ENCODE assay signal across 8 cellular contexts in genomic region chr7:30285531-30286284, GRCh38. TPM values are rescaled to one million over a fixed set of nuclear protein-coding genes. Genes with fewer than 3 reads are reported as not detected.
A peak's percentile ranks its signal among the peaks of the same experiment; 100 is the strongest.
DNase-seq lines count a peak whose midpoint lies in the region; ATAC-seq, FAIRE-seq and TF ChIP-seq lines count a peak whose summit lies in the region.

No MANE protein-coding gene starts in this region.

- TF ChIP-seq POLR2A in GM12878 (IDR thresholded peaks at IDR 0.05; ENCODE audit: low read depth, low read length) = no peak; the same call in 1 of the 2 replicates

- H4K20me1 ChIP-seq in GM12878 (ENCODE audit: control insufficient read depth, insufficient read depth) = no peaks in the 10 kb centered on the region

- no peaks in the 10 kb centered on the region for H3K9me3 Mint-ChIP-seq in Caco-2 (ENCODE audit: unreplicated experiment)

- H3K27me3 Mint-ChIP-seq in Caco-2 (ENCODE audit: insufficient read depth, unreplicated experiment) = no peaks in the 10 kb centered on the region

- TF ChIP-seq RAD21 in GM12878 (IDR thresholded peaks at IDR 0.05; ENCODE audit: insufficient read depth, low read depth, low read length) = 0 out of 2 replicates have a peak, but pooled peaks have one; percentile 12

- no peaks in the 10 kb centered on the region for H3K9me3 ChIP-seq in Caco-2
- no peaks in the 10 kb centered on the region for H3K9me3 ChIP-seq in HUES6 (ENCODE audit: control insufficient read depth, insufficient read depth, low read depth, low read length)
- H3K9me3 ChIP-seq in GM12878 (replicated peaks; ENCODE audit: control insufficient read depth, insufficient read depth, low read length) = no peaks in the 10 kb centered on the region

- H3K36me3 Mint-ChIP-seq in Caco-2 (ENCODE audit: insufficient read depth, unreplicated experiment) = peaks cover 16% of the 10 kb centered on the region

- BruUV-seq in Caco-2 (replicated peaks; lab: Mats Ljungman, UMichigan) (no TSS peak), GM12878 (replicated peaks; lab: Mats Ljungman, UMichigan) (no TSS peak)

- FAIRE-seq in GM12878 (lab: Jason Lieb, UNC) = peak; percentile 68

- WGBS in GM12878 (ENCODE audit: insufficient coverage, insufficient replicate concordance, low lambda C conversion rate, missing lambda C conversion rate) = 1% methylated on average over 33 of the region's 79 CpGs

- POLR2A ChIA-PET in Caco-2 (lab: Charles Lee) (no interaction called here), GM12878 (lab: Charles Lee) (interaction anchor here (1.2 to 3.1 kb wide), 3 partner anchors 26 to 63 kb away, joined by 3 to 23 read pairs (median 4); no protein-coding TSS in a partner anchor)

- peak overlapping the region; percentile 87 for H3K4me3 ChIP-seq in Caco-2 (ENCODE audit: low read depth, low read length)
- peak overlapping the region; percentile 71 for H3K4me3 ChIP-seq in HUES6 (ENCODE audit: low read depth, low read length)
- peak overlapping the region; percentile 83 for H3K4me3 ChIP-seq in GM12878

- H3K27ac ChIP-seq in HUES6 (ENCODE audit: low read depth, low read length) = no peak overlapping the region
- H3K27ac ChIP-seq in GM12878 (ENCODE audit: control insufficient read depth, insufficient read depth) = peak overlapping the region; percentile 83

- CTCF ChIA-PET in Caco-2 (lab: Charles Lee) = no interaction called here
- CTCF ChIA-PET in GM12878 (lab: Yijun Ruan, JAX) = interaction anchor here (1.1 to 3.0 kb wide), 5 partner anchors 10 to 123 kb away, joined by 3 to 10 read pairs (median 4); no protein-coding TSS in a partner anchor

- H3K4me1 ChIP-seq in Caco-2 (peaks cover 18% of the 10 kb centered on the region), HUES6 (ENCODE audit: control insufficient read depth, insufficient read depth, low read length) (peaks cover 33% of the 10 kb centered on the region), GM12878 (ENCODE audit: control insufficient read depth, insufficient read depth, low read length) (peaks cover 11% of the 10 kb centered on the region)

- SMC1A ChIA-PET in GM12878 (lab: Charles Lee; ENCODE audit: uncharacterized antibody, unreplicated experiment) = interaction anchor here (1.0 to 1.6 kb wide), 6 partner anchors 37 to 123 kb away, joined by 3 to 6 read pairs (median 3); no protein-coding TSS in a partner anchor

- peak overlapping the region; percentile 95 for H3K4me2 ChIP-seq in GM12878 (ENCODE audit: control insufficient read depth, insufficient read depth)

- peak overlapping the region; percentile 80 for H3K27ac Mint-ChIP-seq in Caco-2 (ENCODE audit: unreplicated experiment)

- peaks cover 28% of the 10 kb centered on the region for H3K79me2 ChIP-seq in GM12878 (ENCODE audit: control insufficient read depth, insufficient read depth, low read length)

- H3K27me3 ChIP-seq in Caco-2 (replicated peaks; ENCODE audit: control insufficient read depth, insufficient read depth, low read length) = no peaks in the 10 kb centered on the region
- no peaks in the 10 kb centered on the region for H3K27me3 ChIP-seq in HUES6 (ENCODE audit: control insufficient read depth, insufficient read depth, low read length)
- no peaks in the 10 kb centered on the region for H3K27me3 ChIP-seq in GM12878 (replicated peaks in 1 of 2; ENCODE audit: control insufficient read depth in 2 of 2, insufficient read depth in 2 of 2, low read length in 1 of 2)

- TF ChIP-seq CTCF in Caco-2 (IDR thresholded peaks at IDR 0.05; ENCODE audit: insufficient read depth in 1 of 2, low read depth in 1 of 2, low read length in 1 of 2, severe bottlenecking in 1 of 2, unreplicated experiment in 1 of 2) = no peak
- no peak for TF ChIP-seq CTCF in GM12878 (IDR thresholded peaks at IDR 0.05 in 2 of 3, conservative IDR thresholded peaks at IDR 0.05 in 1 of 3; ENCODE audit: control insufficient read depth in 2 of 3, extremely low read depth in 1 of 3, insufficient read depth in 1 of 3, low read depth in 3 of 3, low read length in 3 of 3)

- in situ Hi-C loops in GM12878 (cut with MboI) = no loop called here

- TF ChIP-seq EP300 in GM12878 (IDR thresholded peaks at IDR 0.05; ENCODE audit: borderline replicate concordance in 1 of 2, control insufficient read depth in 1 of 2, low read depth in 2 of 2, low read length in 2 of 2) = no peak

- RAD21 ChIA-PET in GM12878 (lab: Charles Lee; ENCODE audit: unreplicated experiment) = interaction anchor here (5.3 kb wide), 1 partner anchor 64 kb away, joined by 28 read pairs; no protein-coding TSS in a partner anchor

- H3K4me1 Mint-ChIP-seq in Caco-2 (ENCODE audit: low read depth, unreplicated experiment) = peaks cover 22% of the 10 kb centered on the region

- peak overlapping the region; percentile 89 for H3K4me3 Mint-ChIP-seq in Caco-2 (ENCODE audit: unreplicated experiment)

- intact Hi-C loops in Caco-2 (cut with micrococcal nuclease; ENCODE audit: unreplicated experiment) (loop anchor here (2.0 to 10.0 kb wide), 4 partner anchors 59 to 601 kb away; partner anchors contain the start of gene NOD1), GM12878 (cut with micrococcal nuclease; ENCODE audit: unreplicated experiment) (loop anchor here (2.0 to 10.0 kb wide), 6 partner anchors 37 to 219 kb away; partner anchors contain the start of gene GGCT)

- H3K36me3 ChIP-seq in Caco-2 (ENCODE audit: control insufficient read depth, insufficient read depth, low read length) (no peaks in the 10 kb centered on the region), HUES6 (ENCODE audit: control insufficient read depth, insufficient read depth, low read length) (no peaks in the 10 kb centered on the region), GM12878 (ENCODE audit: control insufficient read depth in 2 of 2, insufficient read depth in 2 of 2, low read length in 1 of 2) (no peaks in the 10 kb centered on the region)

- ATAC-seq in GM19468 (IDR thresholded peaks at IDR 0.05; ENCODE audit: extremely low read depth, unreplicated experiment) = peak; percentile 1
- no peak for ATAC-seq in GM12878

- peak in 1 of 2 experiments; percentile 42 for DNase-seq in Caco-2
- peak in 4 of 5 experiments; percentile 26 to 93 (median 48) for DNase-seq in T-helper 2 cell
- DNase-seq in GM12878 (ENCODE audit: low read depth, low spot score) = no peak
- peak; percentile 68 for DNase-seq in iris pigment epithelial cell (ENCODE audit: low read depth)
- DNase-seq in stimulated activated CD4-positive, alpha-beta T cell treated with anti-CD3 and anti-CD28 coated beads, Interleukin-12 subunit alpha, Interleukin-12 subunit beta, amount 100 ng/mL, for 48 hours (ENCODE audit: low read depth in 2 of 3, low spot score in 1 of 3) = peak; percentile 39 to 45 (median 41)
- DNase-seq in epidermal melanocyte (ENCODE audit: insufficient read length, low spot score) = no peak

- H3K9ac ChIP-seq in HUES6 (ENCODE audit: low read length) = peak overlapping the region; percentile 86
- peak overlapping the region; percentile 78 for H3K9ac ChIP-seq in GM12878 (ENCODE audit: control insufficient read depth, insufficient read depth, low read length)

- H2AFZ ChIP-seq in GM12878 (ENCODE audit: control insufficient read depth, low read depth, low read length) = peak overlapping the region; percentile 54

TF ChIP-seq in GM12878, 131 proteins besides CTCF, POLR2A, EP300 and RAD21 (continues in another document):
- TF ChIP-seq MEF2B (IDR thresholded peaks at IDR 0.05; ENCODE audit: partially characterized antibody, poor library complexity, severe bottlenecking) (peak; percentile 64), CREM (IDR thresholded peaks at IDR 0.05; ENCODE audit: low read depth) (peak; percentile 46), CBFB (IDR thresholded peaks at IDR 0.05; ENCODE audit: low read depth) (peak; percentile 80; the same call in 1 of the 2 replicates), ZNF217 (IDR thresholded peaks at IDR 0.05) (0 out of 2 replicates have a peak, but pooled peaks have one; percentile 12), ZBTB33 (IDR thresholded peaks at IDR 0.05) (no peak), SMAD5 (IDR thresholded peaks at IDR 0.05; ENCODE audit: low read depth) (no peak)

RNA-seq across cellular contexts. Expression of gene ZNRF2, which starts 1.3 kb away (rescaled TPM):
- total RNA-seq in Caco-2 (2022) (8.2 and 9.0 TPM in 2 replicates), GM12878 (2014; rRNA removed) (20.1 and 20.4 TPM in 2 replicates), GM12878 (2014; rRNA removed; fragmentation: Illumina TruSeq; extraction: Trizol) (10.2 and 11.8 TPM in 2 replicates), GM12878 (2021) (16.1 and 16.8 TPM in 2 replicates)
- 35.6 and 39.6 TPM in 2 replicates for total RNA-seq in GM12878 (2013; cell fraction: nucleolus; rRNA removed)
- 2.0 TPM for polyA plus RNA-seq in GM12878 (2011; ENCODE audit: low read depth)
- polyA plus RNA-seq in GM12878 (2011; rRNA removed) (9.3 and 15.3 TPM in 2 replicates), GM12878 (2014; fragmentation: Illumina TruSeq; extraction: Trizol) (10.5 and 12.9 TPM in 2 replicates), GM12878 (2014; fragmentation: Nextera tagmentation; extraction: Ambion mirVana) (1 to 10 TPM; 3.1 to 4.0 TPM), GM12878 (2014; rRNA removed) (9.6 and 9.7 TPM in 2 replicates), GM12878 (2016; fragmentation: Nextera tagmentation; extraction: Ambion mirVana) (1 to 10 TPM; 1.2 to 1.6 TPM)
- polyA plus RNA-seq in GM12878 (2011; cell fraction: cytosol; rRNA removed) = 3.2 and 3.8 TPM in 2 replicates
- polyA plus RNA-seq in GM12878 (2011; cell fraction: nucleus; rRNA removed) = 4.7 and 4.9 TPM in 2 replicates
- polyA plus RNA-seq in GM12878 (2012) = 5.0 and 5.9 TPM in 2 replicates
- polyA minus RNA-seq in GM12878 (2011; rRNA and poly(A)+ RNA removed) = 5.7 and 8.9 TPM in 2 replicates
- polyA minus RNA-seq in GM12878 (2011; cell fraction: cytosol; rRNA and poly(A)+ RNA removed) = 4.8 and 4.9 TPM in 2 replicates
- 19.3 and 41.0 TPM in 2 replicates for polyA minus RNA-seq in GM12878 (2011; cell fraction: nucleus; rRNA and poly(A)+ RNA removed)

Comparison
In these comparisons a context has a peak if more than half of its experiments do, and no peak if none do; other contexts are left out.
1. DNase-seq: peak in T-helper 2 cell (4 of 5), iris pigment epithelial cell (single experiment) and stimulated activated CD4-positive, alpha-beta T cell treated with anti-CD3 and anti-CD28 coated beads, Interleukin-12 subunit alpha, Interleukin-12 subunit beta, amount 100 ng/mL, for 48 hours (3 of 3); none in GM12878 (single experiment) and epidermal melanocyte (single experiment).
2. Peak in every context shown above with its lines, with median percentiles within 50 percentile points of each other: H3K4me3 ChIP-seq.